In the genomic region with DNA sequence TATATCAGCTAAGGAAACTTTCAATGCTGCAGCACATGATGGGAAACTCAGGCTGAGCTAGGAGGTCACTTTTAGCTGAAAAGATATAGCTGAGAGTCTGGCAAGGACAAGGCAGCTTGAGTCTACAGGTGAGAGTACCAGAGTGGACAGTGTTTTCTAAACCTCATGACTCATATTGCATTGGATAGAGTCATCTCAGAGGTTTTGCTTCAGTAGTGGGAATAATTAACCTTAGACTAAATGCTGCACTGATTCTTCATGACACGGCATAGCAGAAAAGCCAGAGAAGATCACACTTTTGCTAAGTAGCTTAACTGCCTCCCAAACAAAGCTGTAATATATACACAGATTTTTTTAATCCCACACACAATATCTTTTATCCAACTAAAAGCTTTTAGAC, we compare ENCODE assay signal across 25 cellular contexts.
"Had no signal": no experiment of that assay in that cellular context is flagged by ENCODE, and none has a peak within 500 bp of the region (broad histone marks: within the 10 kb centered on the region; RNA-seq: fewer than 3 reads in every experiment).

No MANE protein-coding gene starts in this region.

- H3K4me2 ChIP-seq: hepatocyte had no signal

- H3K9me3 ChIP-seq: thoracic aorta had no signal

- H3K36me3 ChIP-seq: breast epithelium, gastrocnemius medialis, left lung, thoracic aorta had no signal

- H3K79me2 ChIP-seq: hepatocyte had no signal

- ATAC-seq: activated CD4-positive, alpha-beta T cell treated with anti-CD3 and anti-CD28 coated beads for 36 hours; activated CD8-positive, alpha-beta memory T cell treated with anti-CD3 and anti-CD28 coated beads, Interleukin-2, amount 10 ng/mL, durations not matched to agents 7 days and 5 days; activated CD8-positive, alpha-beta T cell treated with anti-CD3 and anti-CD28 coated beads, Interleukin-2, amount 10 ng/mL, durations not matched to agents 7 days and 5 days; activated naive CD8-positive, alpha-beta T cell treated with anti-CD3 and anti-CD28 coated beads, Interleukin-2, amount 50 U/mL, for 24 hours; gastrocnemius medialis; left lung; mucosa of descending colon; natural killer cell treated with Interleukin-12 subunit alpha and Interleukin-12 subunit beta and Interleukin-15 and Interleukin-18, amount 100 ng/mL, for 72 hours; sciatic nerve; stimulated activated effector memory CD8-positive, alpha-beta T cell treated with anti-CD3 and anti-CD28 coated beads, Interleukin-12 subunit alpha, Interleukin-12 subunit beta, amount 100 ng/mL, for 72 hours had no signal

- DNase-seq: activated CD4-positive, alpha-beta T cell treated with anti-CD3 and anti-CD28 coated beads for 36 hours; activated CD4-positive, CD25-positive, alpha-beta regulatory T cell; activated CD8-positive, alpha-beta memory T cell treated with anti-CD3 and anti-CD28 coated beads, Interleukin-2, amount 10 ng/mL, durations not matched to agents 7 days and 5 days; activated CD8-positive, alpha-beta T cell treated with anti-CD3 and anti-CD28 coated beads, Interleukin-2, amount 10 ng/mL, durations not matched to agents 7 days and 5 days; activated naive CD8-positive, alpha-beta T cell treated with anti-CD3 and anti-CD28 coated beads, Interleukin-2, amount 50 U/mL, for 24 hours; activated T-cell treated with anti-CD3 and anti-CD28 coated beads, Interleukin-2, amount 50 U/mL, for 48 hours; amygdala; dermis blood vessel endothelial cell; effector CD4-positive, alpha-beta T cell; gastrocnemius medialis; islet precursor cell; left lung; mucosa of descending colon; posterior cingulate gyrus; stimulated activated CD4-positive, alpha-beta T cell treated with anti-CD3 and anti-CD28 coated beads, Interleukin-4, amount 100 ng/mL, for 24 hours; trophoblast cell had no signal

- H3K27ac ChIP-seq: breast epithelium, epithelial cell of prostate, gastrocnemius medialis, hepatocyte, left lung, skin epidermis, thoracic aorta had no signal

- H2AFZ ChIP-seq: hepatocyte had no signal

- H3K27me3 ChIP-seq: breast epithelium, gastrocnemius medialis, hepatocyte, left lung had no signal

- H3K4me3 ChIP-seq: breast epithelium, gastrocnemius medialis, hepatocyte, left lung, lung, mucosa of descending colon, skin epidermis, thoracic aorta had no signal

- H3K4me1 ChIP-seq: breast epithelium, gastrocnemius medialis, left lung had no signal
